13 cellular contexts compared by ENCODE assay signal in genomic region chr17:55436224-55437164, GRCh38. TPM values are rescaled to one million over a fixed set of nuclear protein-coding genes. Genes with fewer than 3 reads are reported as not detected.
DNase-seq lines count a peak whose midpoint lies in the region; ATAC-seq lines count a peak whose summit lies in the region.
"Had no signal": no experiment of that assay in that cellular context is flagged by ENCODE, and none has a peak within 500 bp of the region (broad histone marks: within the 10 kb centered on the region; RNA-seq: fewer than 3 reads in every experiment).

No MANE protein-coding gene starts in this region.

- H3K9me3 Mint-ChIP-seq in activated T-cell treated with anti-CD3 and anti-CD28 coated beads, Interleukin-2, amount 50 U/mL, for 4 hours = no peaks in the 10 kb centered on the region
- no peaks in the 10 kb centered on the region for H3K9me3 Mint-ChIP-seq in stimulated activated memory B cell treated with anti-CD40 and anti-IgM and Interleukin-4, amounts not matched to agents 10 μg/mL and 1 μg/mL and 100 μg/mL, for 72 hours
- H3K9me3 Mint-ChIP-seq: nephron, type B pancreatic cell had no signal

- peaks cover 34% of the 10 kb centered on the region for H3K4me1 Mint-ChIP-seq in activated T-cell treated with anti-CD3 and anti-CD28 coated beads, Interleukin-2, amount 50 U/mL, for 4 hours (ENCODE audit: low read depth)
- peaks cover 39% of the 10 kb centered on the region for H3K4me1 Mint-ChIP-seq in stimulated activated memory B cell treated with anti-CD40 and anti-IgM and Interleukin-4, amounts not matched to agents 10 μg/mL and 1 μg/mL and 100 μg/mL, for 72 hours

- no peak for DNase-seq in activated T-cell treated with anti-CD3 and anti-CD28 coated beads, Interleukin-2, amount 50 U/mL, for 4 hours
- DNase-seq in activated T-cell treated with anti-CD3 and anti-CD28 coated beads, Interleukin-2, amount 50 U/mL, for 48 hours = no peak
- DNase-seq in NCI-H1694 (lab: John Stamatoyannopoulos, UW) = no peak
- DNase-seq in NCI-H187 treated with DMSO at 0.1 percent for 48 hours (lab: John Stamatoyannopoulos, UW) = no peak
- no peak for DNase-seq in AG20443 (ENCODE audit: low spot score)
- DNase-seq: activated naive CD4-positive, alpha-beta T cell treated with Interleukin-2 at 50 U/mL for 16 hours; stimulated activated CD4-positive, alpha-beta T cell treated with anti-CD3 and anti-CD28 coated beads, Interleukin-2, amount 100 ng/mL, for 48 hours had no signal

- H3K27me3 Mint-ChIP-seq in activated T-cell treated with anti-CD3 and anti-CD28 coated beads, Interleukin-2, amount 50 U/mL, for 4 hours (ENCODE audit: low read depth) = peaks cover 9% of the 10 kb centered on the region
- H3K27me3 Mint-ChIP-seq in stimulated activated memory B cell treated with anti-CD40 and anti-IgM and Interleukin-4, amounts not matched to agents 10 μg/mL and 1 μg/mL and 100 μg/mL, for 72 hours = no peaks in the 10 kb centered on the region

- H3K27ac Mint-ChIP-seq in stimulated activated memory B cell treated with anti-CD40 and anti-IgM and Interleukin-4, amounts not matched to agents 10 μg/mL and 1 μg/mL and 100 μg/mL, for 72 hours = peak overlapping the region; percentile 42
- H3K27ac Mint-ChIP-seq: endodermal cell, type B pancreatic cell had no signal

- H3K4me3 Mint-ChIP-seq in activated T-cell treated with anti-CD3 and anti-CD28 coated beads, Interleukin-2, amount 50 U/mL, for 4 hours = no peak overlapping the region
- peak overlapping the region; percentile 36 for H3K4me3 Mint-ChIP-seq in stimulated activated memory B cell treated with anti-CD40 and anti-IgM and Interleukin-4, amounts not matched to agents 10 μg/mL and 1 μg/mL and 100 μg/mL, for 72 hours
- H3K4me3 Mint-ChIP-seq: endodermal cell, nephron, type B pancreatic cell had no signal

- ATAC-seq in activated T-cell treated with anti-CD3 and anti-CD28 coated beads, Interleukin-2, amount 50 U/mL, for 4 hours = peak; percentile 12 to 37
- peak; percentile 28 for ATAC-seq in HG02588 (IDR thresholded peaks at IDR 0.05; ENCODE audit: unreplicated experiment)
- ATAC-seq in HG03575 (IDR thresholded peaks at IDR 0.05; ENCODE audit: extremely low read depth, insufficient number of reproducible peaks, low FRiP score, unreplicated experiment) = peak; percentile 4
- peak; percentile 14 for ATAC-seq in stimulated activated memory B cell treated with anti-CD40 and anti-IgM and Interleukin-4, amounts not matched to agents 10 μg/mL and 1 μg/mL and 100 μg/mL, for 72 hours

- peaks cover 2% of the 10 kb centered on the region for H3K36me3 Mint-ChIP-seq in activated T-cell treated with anti-CD3 and anti-CD28 coated beads, Interleukin-2, amount 50 U/mL, for 4 hours (ENCODE audit: insufficient read depth)
- H3K36me3 Mint-ChIP-seq in stimulated activated memory B cell treated with anti-CD40 and anti-IgM and Interleukin-4, amounts not matched to agents 10 μg/mL and 1 μg/mL and 100 μg/mL, for 72 hours = no peaks in the 10 kb centered on the region
- H3K36me3 Mint-ChIP-seq: type B pancreatic cell had no signal

RNA-seq across cellular contexts. Expression of gene MMD, which starts 14.9 kb away (rescaled TPM):
- 10 to 100 TPM; 10.8 to 12.6 (median 12.4) TPM for total RNA-seq in activated T-cell treated with anti-CD3 and anti-CD28 coated beads, Interleukin-2, amount 50 U/mL, for 4 hours
